Comparison of ENCODE assay signal across 24 cellular contexts in genomic region chr19:48722196-48722708, GRCh38. TPM values are rescaled to one million over a fixed set of nuclear protein-coding genes. Genes with fewer than 3 reads are reported as not detected.
DNase-seq lines count a peak whose midpoint lies in the region; ATAC-seq, FAIRE-seq and TF ChIP-seq lines count a peak whose summit lies in the region.
"Had no signal": no experiment of that assay in that cellular context is flagged by ENCODE, and none has a peak within 500 bp of the region (broad histone marks: within the 10 kb centered on the region; RNA-seq: fewer than 3 reads in every experiment).

No MANE protein-coding gene starts in this region.

- no peak for TF ChIP-seq CTCF in astrocyte (IDR thresholded peaks at IDR 0.05; ENCODE audit: insufficient read depth, low read depth, low read length)
- no peak for TF ChIP-seq CTCF in nephron (IDR thresholded peaks at IDR 0.05; ENCODE audit: unreplicated experiment in 3 of 3)

- peaks cover 18% of the 10 kb centered on the region for H3K4me1 Mint-ChIP-seq in activated CD4-positive, alpha-beta T cell treated with anti-CD3 and anti-CD28 coated beads, Interleukin-2, amount 10 ng/mL, durations not matched to agents 24 days and 14 days
- H3K4me1 Mint-ChIP-seq in CD8-positive, alpha-beta memory T cell = peaks cover 30 to 35% (median 33%) of the 10 kb centered on the region in 3 donors
- H3K4me1 Mint-ChIP-seq in astrocyte (ENCODE audit: low read depth, unreplicated experiment) = peaks cover 8% of the 10 kb centered on the region
- H3K4me1 Mint-ChIP-seq in nephron = peaks cover 40% of the 10 kb centered on the region

- no peaks in the 10 kb centered on the region for H3K79me2 ChIP-seq in astrocyte (ENCODE audit: insufficient read depth, low read length)

- H4K20me1 ChIP-seq in astrocyte (ENCODE audit: insufficient read depth, low read length) = no peaks in the 10 kb centered on the region

- no peaks in the 10 kb centered on the region for H3K27me3 Mint-ChIP-seq in activated CD4-positive, alpha-beta T cell treated with anti-CD3 and anti-CD28 coated beads, Interleukin-2, amount 10 ng/mL, durations not matched to agents 24 days and 14 days
- H3K27me3 Mint-ChIP-seq in CD8-positive, alpha-beta memory T cell = no peaks in the 10 kb centered on the region
- no peaks in the 10 kb centered on the region for H3K27me3 Mint-ChIP-seq in astrocyte (ENCODE audit: low read depth, unreplicated experiment)
- no peaks in the 10 kb centered on the region for H3K27me3 Mint-ChIP-seq in nephron (ENCODE audit: low read depth)

- POLR2A ChIA-PET in CD8-positive, alpha-beta memory T cell (lab: Charles Lee) = no interaction called here

- no peak for FAIRE-seq in astrocyte (lab: Jason Lieb, UNC)
- FAIRE-seq: GM12878, GM19239, H1 had no signal

- no peak overlapping the region for H3K4me3 ChIP-seq in CD8-positive, alpha-beta memory T cell (ENCODE audit: low read length)
- no peak overlapping the region for H3K4me3 ChIP-seq in astrocyte (ENCODE audit: insufficient read depth, low read depth, low read length)
- H3K4me3 ChIP-seq: GM12878 had no signal

- H3K9me3 Mint-ChIP-seq in activated CD4-positive, alpha-beta T cell treated with anti-CD3 and anti-CD28 coated beads, Interleukin-2, amount 10 ng/mL, durations not matched to agents 24 days and 14 days = peaks cover 18% of the 10 kb centered on the region
- peaks cover 3 to 11% (median 7%) of the 10 kb centered on the region in 5 donors for H3K9me3 Mint-ChIP-seq in CD8-positive, alpha-beta memory T cell
- H3K9me3 Mint-ChIP-seq in astrocyte (ENCODE audit: unreplicated experiment) (peaks cover 7% of the 10 kb centered on the region), nephron (no peaks in the 10 kb centered on the region)

- peaks cover 15% of the 10 kb centered on the region for H3K36me3 Mint-ChIP-seq in activated CD4-positive, alpha-beta T cell treated with anti-CD3 and anti-CD28 coated beads, Interleukin-2, amount 10 ng/mL, durations not matched to agents 24 days and 14 days (ENCODE audit: low read depth)
- H3K36me3 Mint-ChIP-seq in CD8-positive, alpha-beta memory T cell = peaks cover 0 to 16% (median 6%) of the 10 kb centered on the region in 3 donors
- H3K36me3 Mint-ChIP-seq in astrocyte (ENCODE audit: low read depth, unreplicated experiment) (peaks cover 2% of the 10 kb centered on the region), nephron (ENCODE audit: low read depth) (peaks cover 5% of the 10 kb centered on the region)

- no peak overlapping the region for H3K27ac Mint-ChIP-seq in activated CD4-positive, alpha-beta T cell treated with anti-CD3 and anti-CD28 coated beads, Interleukin-2, amount 10 ng/mL, durations not matched to agents 24 days and 14 days
- peak overlapping the region in 2 of 8 donors; percentile 12 to 50 for H3K27ac Mint-ChIP-seq in CD8-positive, alpha-beta memory T cell
- H3K27ac Mint-ChIP-seq in astrocyte (ENCODE audit: unreplicated experiment) (no peak overlapping the region), nephron (peak overlapping the region; percentile 13 to 74 (median 49))

- no peak overlapping the region for H3K27ac ChIP-seq in CD8-positive, alpha-beta memory T cell (ENCODE audit: low read depth, low read length)
- no peak overlapping the region for H3K27ac ChIP-seq in astrocyte (ENCODE audit: low read depth, low read length)

- CTCF ChIA-PET in CD8-positive, alpha-beta memory T cell (lab: Charles Lee) = interaction anchor here (1.6 kb wide), 1 partner anchor 17 kb away, joined by 4 read pairs; no protein-coding TSS in a partner anchor

- intact Hi-C loops in activated CD4-positive, alpha-beta T cell treated with anti-CD3 and anti-CD28 coated beads, Interleukin-2, amount 10 ng/mL, durations not matched to agents 24 days and 14 days (cut with micrococcal nuclease) = no loop called here

- no peaks in the 10 kb centered on the region for H3K9me3 ChIP-seq in CD8-positive, alpha-beta memory T cell (ENCODE audit: low read length)
- no peaks in the 10 kb centered on the region for H3K9me3 ChIP-seq in astrocyte (ENCODE audit: insufficient read depth, low read depth, low read length)

- H3K9ac ChIP-seq in astrocyte (ENCODE audit: low read length) = no peak overlapping the region

- H3K4me1 ChIP-seq in CD8-positive, alpha-beta memory T cell (ENCODE audit: insufficient read depth, low read length) = peaks cover 37% of the 10 kb centered on the region
- H3K4me1 ChIP-seq in astrocyte (ENCODE audit: insufficient read depth, low read length) = peaks cover 10% of the 10 kb centered on the region

- DNase-seq in activated CD4-positive, alpha-beta T cell treated with anti-CD3 and anti-CD28 coated beads, Interleukin-2, amount 10 ng/mL, durations not matched to agents 24 days and 14 days = no peak
- no peak for DNase-seq in activated CD4-positive, alpha-beta T cell treated with anti-CD3 and anti-CD28 coated beads for 4 hours
- DNase-seq in CD8-positive, alpha-beta memory T cell = no peak
- DNase-seq in astrocyte (ENCODE audit: low read depth) (no peak), H4 (ENCODE audit: low spot score) (no peak), OCI-M1 (lab: John Stamatoyannopoulos, UW) (no peak)
- DNase-seq: 8988T, DMS53, EL, KG1, MV-4-11, NCI-H1417, NCI-H187, NCI-H2227 treated with DMSO at 0.1 percent for 48 hours, NCI-H524, NCI-H82, SHP77 had no signal

- no peak overlapping the region for H3K4me2 ChIP-seq in astrocyte (ENCODE audit: low read length)

- no peaks in the 10 kb centered on the region for H3K36me3 ChIP-seq in CD8-positive, alpha-beta memory T cell (ENCODE audit: insufficient read depth, low read length)
- no peaks in the 10 kb centered on the region for H3K36me3 ChIP-seq in astrocyte (ENCODE audit: insufficient read depth, low read length)

- H2AFZ ChIP-seq in astrocyte (ENCODE audit: low read depth, low read length) = no peak overlapping the region

- H3K27me3 ChIP-seq in CD8-positive, alpha-beta memory T cell (ENCODE audit: insufficient read depth, low read length, poor library complexity, severe bottlenecking) = no peaks in the 10 kb centered on the region
- no peaks in the 10 kb centered on the region for H3K27me3 ChIP-seq in astrocyte (ENCODE audit: insufficient read depth, low read length)

- no peak for ATAC-seq in GM19452 (IDR thresholded peaks at IDR 0.05; ENCODE audit: unreplicated experiment)
- ATAC-seq: GM12878 had no signal

- H3K4me3 Mint-ChIP-seq in activated CD4-positive, alpha-beta T cell treated with anti-CD3 and anti-CD28 coated beads, Interleukin-2, amount 10 ng/mL, durations not matched to agents 24 days and 14 days = peak overlapping the region; percentile 21
- peak overlapping the region in 4 of 7 donors; percentile 6 to 84 (median 18) for H3K4me3 Mint-ChIP-seq in CD8-positive, alpha-beta memory T cell
- H3K4me3 Mint-ChIP-seq in astrocyte (ENCODE audit: unreplicated experiment) = peak overlapping the region; percentile 50
- peak overlapping the region; percentile 9 to 48 (median 43) for H3K4me3 Mint-ChIP-seq in nephron

RNA-seq across cellular contexts. Expression of gene MAMSTR, which starts 2.7 kb away (rescaled TPM):
- 1.2 and 1.4 TPM in 2 replicates for total RNA-seq in activated CD4-positive, alpha-beta T cell treated with anti-CD3 and anti-CD28 coated beads, Interleukin-2, amount 10 ng/mL, durations not matched to agents 24 days and 14 days
- total RNA-seq in CD8-positive, alpha-beta memory T cell = under 1 TPM; 0.68 to 0.69 TPM
- 0.40 TPM for polyA plus RNA-seq in CD8-positive, alpha-beta memory T cell
- total RNA-seq in astrocyte = 0.55 and 0.57 TPM in 2 replicates
- 0.31 and 0.51 TPM in 2 replicates for total RNA-seq in H4 (2014; rRNA removed; shearing (Covaris generic))

RNA-seq across cellular contexts. Expression of gene RASIP1, which starts 18.2 kb away (rescaled TPM):
- total RNA-seq in activated CD4-positive, alpha-beta T cell treated with anti-CD3 and anti-CD28 coated beads, Interleukin-2, amount 10 ng/mL, durations not matched to agents 24 days and 14 days = 0.71 and 0.82 TPM in 2 replicates
- under 1 TPM; 0.20 to 0.22 TPM for total RNA-seq in CD8-positive, alpha-beta memory T cell
- polyA plus RNA-seq in CD8-positive, alpha-beta memory T cell = 0.09 TPM
- 0.26 and 0.68 TPM in 2 replicates for total RNA-seq in astrocyte
- 0.14 TPM in 1 of 2 replicates, not detected in the other for total RNA-seq in H4 (2014; rRNA removed; shearing (Covaris generic))
- polyA plus RNA-seq: GM12878 had no signal

RNA-seq across cellular contexts. Expression of gene IZUMO1, which starts 24.5 kb away (rescaled TPM):
- 0.21 TPM in 1 of 2 replicates, not detected in the other for total RNA-seq in activated CD4-positive, alpha-beta T cell treated with anti-CD3 and anti-CD28 coated beads, Interleukin-2, amount 10 ng/mL, durations not matched to agents 24 days and 14 days
- not detected for total RNA-seq in CD8-positive, alpha-beta memory T cell
- not detected for polyA plus RNA-seq in CD8-positive, alpha-beta memory T cell
- total RNA-seq in astrocyte = not detected in 2 replicates
- not detected in 2 replicates for total RNA-seq in H4 (2014; rRNA removed; shearing (Covaris generic))
- total RNA-seq: GM12878 had no signal
- polyA plus RNA-seq: AG04450, GM12878 had no signal

RNA-seq across cellular contexts. Expression of gene FUT2, which starts 26.5 kb away (rescaled TPM):
- not detected in 2 replicates for total RNA-seq in activated CD4-positive, alpha-beta T cell treated with anti-CD3 and anti-CD28 coated beads, Interleukin-2, amount 10 ng/mL, durations not matched to agents 24 days and 14 days
- not detected for total RNA-seq in CD8-positive, alpha-beta memory T cell
- 0.33 TPM for polyA plus RNA-seq in CD8-positive, alpha-beta memory T cell
- total RNA-seq in astrocyte = not detected in 2 replicates
- not detected in 2 replicates for total RNA-seq in H4 (2014; rRNA removed; shearing (Covaris generic))
- total RNA-seq: GM12878, RPMI7951 had no signal
- polyA plus RNA-seq: AG04450 had no signal

RNA-seq across cellular contexts. Expression of gene FUT1, which starts 30.2 kb away (rescaled TPM):
- 0.23 and 0.26 TPM in 2 replicates for total RNA-seq in activated CD4-positive, alpha-beta T cell treated with anti-CD3 and anti-CD28 coated beads, Interleukin-2, amount 10 ng/mL, durations not matched to agents 24 days and 14 days
- total RNA-seq in CD8-positive, alpha-beta memory T cell = under 1 TPM; 0.09 TPM
- not detected for polyA plus RNA-seq in CD8-positive, alpha-beta memory T cell
- total RNA-seq in astrocyte = 0.65 and 0.91 TPM in 2 replicates
- total RNA-seq in H4 (2014; rRNA removed; shearing (Covaris generic)) = 0.25 TPM in 1 of 2 replicates, not detected in the other
- total RNA-seq: GM12878 had no signal

Comparison
In these comparisons a context has a peak if more than half of its experiments do, and no peak if none do; other contexts are left out.
1. H3K27ac Mint-ChIP-seq: peak in nephron (3 of 3); none in activated CD4-positive, alpha-beta T cell treated with anti-CD3 and anti-CD28 coated beads, Interleukin-2, amount 10 ng/mL, durations not matched to agents 24 days and 14 days (single experiment) and astrocyte (single experiment).
2. Peak in every context shown above with its lines, with median percentiles within 50 percentile points of each other: H3K4me3 Mint-ChIP-seq.